28 cellular contexts compared by ENCODE assay signal in genomic region chr1:198717510-198717909, GRCh38.
DNase-seq lines count a peak whose midpoint lies in the region; ATAC-seq and TF ChIP-seq lines count a peak whose summit lies in the region.
"Had no signal": no experiment of that assay in that cellular context is flagged by ENCODE, and none has a peak within 500 bp of the region (broad histone marks: within the 10 kb centered on the region; RNA-seq: fewer than 3 reads in every experiment).

No MANE protein-coding gene starts in this region.

- CTCF ChIA-PET in CD4-positive, alpha-beta T cell (lab: Charles Lee), result interaction anchor here (0.7 to 1.0 kb wide), 2 partner anchors 12 to 39 kb away, joined by 3 to 4 read pairs; no protein-coding TSS in a partner anchor

- DNase-seq in CD14-positive monocyte (ENCODE audit: low spot score) (no peak), H4 (ENCODE audit: low spot score) (no peak), NCI-H524 treated with DMSO at 0.1 percent for 48 hours (lab: John Stamatoyannopoulos, UW) (no peak)
- no peak for DNase-seq in CD4-positive, alpha-beta T cell
- no peak for DNase-seq in naive thymus-derived CD8-positive, alpha-beta T cell
- DNase-seq in effector CD8-positive, alpha-beta T cell (lab: John Stamatoyannopoulos, UW), result no peak
- DNase-seq: activated gamma-delta T cell; amygdala; DMS 273 treated with DMSO at 0.1 percent for 48 hours; effector CD4-positive, alpha-beta T cell; GOT3; left ventricle myocardium superior; NCI-H1092; NCI-H1694 treated with DMSO at 0.1 percent for 48 hours; NCI-H2171 treated with DMSO at 0.1 percent for 48 hours; NCI-H524; nephron progenitor cell; pancreas; PC-3; retina; SK-N-SH; small intestine; stimulated activated CD8-positive, alpha-beta memory T cell treated with anti-CD3 and anti-CD28 coated beads, Interleukin-4, amount 100 ng/mL, for 48 hours; upper lobe of left lung had no signal

- no peaks in the 10 kb centered on the region for H3K27me3 Mint-ChIP-seq in CD14-positive monocyte (ENCODE audit: low read depth in 3 of 3)
- H3K27me3 Mint-ChIP-seq in CD4-positive, alpha-beta T cell, result no peaks in the 10 kb centered on the region
- H3K27me3 Mint-ChIP-seq in activated T-helper 17 cell treated with anti-CD3 and anti-CD28 coated beads, Interleukin-2, amount 50 U/mL, for 72 hours, result no peaks in the 10 kb centered on the region
- H3K27me3 Mint-ChIP-seq in naive thymus-derived CD8-positive, alpha-beta T cell, result no peaks in the 10 kb centered on the region

- H3K4me3 Mint-ChIP-seq in CD14-positive monocyte, result no peak overlapping the region
- no peak overlapping the region for H3K4me3 Mint-ChIP-seq in CD4-positive, alpha-beta T cell
- no peak overlapping the region for H3K4me3 Mint-ChIP-seq in activated T-helper 17 cell treated with anti-CD3 and anti-CD28 coated beads, Interleukin-2, amount 50 U/mL, for 72 hours
- H3K4me3 Mint-ChIP-seq in naive thymus-derived CD8-positive, alpha-beta T cell, result no peak overlapping the region
- H3K4me3 Mint-ChIP-seq: mesothelial cell of epicardium, nephron progenitor cell had no signal

- H3K27ac ChIP-seq in CD4-positive, alpha-beta T cell (ENCODE audit: low read depth, low read length), result no peak overlapping the region
- H3K27ac ChIP-seq: C4-2B, epithelial cell of prostate, pancreas had no signal

- H3K27me3 ChIP-seq in CD4-positive, alpha-beta T cell (ENCODE audit: control insufficient read depth, insufficient read depth, low read length), result no peaks in the 10 kb centered on the region
- H3K27me3 ChIP-seq: pancreas, upper lobe of left lung had no signal

- H3K4me1 Mint-ChIP-seq in CD14-positive monocyte, result peaks cover 13% of the 10 kb centered on the region
- peaks cover 61% of the 10 kb centered on the region for H3K4me1 Mint-ChIP-seq in CD4-positive, alpha-beta T cell (ENCODE audit: low read depth)
- H3K4me1 Mint-ChIP-seq in activated T-helper 17 cell treated with anti-CD3 and anti-CD28 coated beads, Interleukin-2, amount 50 U/mL, for 72 hours, result peaks cover 10% of the 10 kb centered on the region
- peaks cover 11 to 53% (median 37%) of the 10 kb centered on the region in 4 donors for H3K4me1 Mint-ChIP-seq in naive thymus-derived CD8-positive, alpha-beta T cell
- H3K4me1 Mint-ChIP-seq: mesothelial cell of epicardium, nephron progenitor cell had no signal

- intact Hi-C loops in CD14-positive monocyte (cut with micrococcal nuclease), result no loop called here
- intact Hi-C loops in CD4-positive, alpha-beta T cell (cut with DNase I, micrococcal nuclease), result loop anchor here in 1 of 2 experiments (2.0 to 5.0 kb wide), 2 partner anchors 15 to 35 kb away; no protein-coding TSS in a partner anchor

- peaks cover 69 to 80% of the 10 kb centered on the region in 2 donors for H3K36me3 Mint-ChIP-seq in CD14-positive monocyte
- H3K36me3 Mint-ChIP-seq in CD4-positive, alpha-beta T cell (ENCODE audit: low read depth), result peaks cover 89% of the 10 kb centered on the region
- H3K36me3 Mint-ChIP-seq in activated T-helper 17 cell treated with anti-CD3 and anti-CD28 coated beads, Interleukin-2, amount 50 U/mL, for 72 hours (ENCODE audit: low read depth), result peaks cover 97% of the 10 kb centered on the region
- peaks cover 12 to 87% (median 53%) of the 10 kb centered on the region in 3 donors for H3K36me3 Mint-ChIP-seq in naive thymus-derived CD8-positive, alpha-beta T cell
- H3K36me3 Mint-ChIP-seq: mesothelial cell of epicardium had no signal

- H3K27ac Mint-ChIP-seq in CD14-positive monocyte, result peak overlapping the region in 5 of 7 donors; percentile 46 to 60 (median 54)
- peak overlapping the region; percentile 68 for H3K27ac Mint-ChIP-seq in CD4-positive, alpha-beta T cell
- peak overlapping the region; percentile 45 for H3K27ac Mint-ChIP-seq in activated T-helper 17 cell treated with anti-CD3 and anti-CD28 coated beads, Interleukin-2, amount 50 U/mL, for 72 hours
- H3K27ac Mint-ChIP-seq in naive thymus-derived CD8-positive, alpha-beta T cell, result peak overlapping the region in 7 of 10 donors; percentile 38 to 87 (median 57)
- H3K27ac Mint-ChIP-seq: mesothelial cell of epicardium, nephron progenitor cell had no signal

- no peaks in the 10 kb centered on the region for H3K9me3 ChIP-seq in CD4-positive, alpha-beta T cell (ENCODE audit: control insufficient read depth, low read length)
- H3K9me3 ChIP-seq: pancreas, SK-N-SH, upper lobe of left lung had no signal

- ATAC-seq in CD4-positive, alpha-beta T cell (ENCODE audit: poor library complexity), result no peak
- ATAC-seq in activated T-helper 17 cell treated with anti-CD3 and anti-CD28 coated beads, Interleukin-2, amount 50 U/mL, for 72 hours (replicated peaks), result no peak
- ATAC-seq in naive thymus-derived CD8-positive, alpha-beta T cell, result no peak
- ATAC-seq: left ventricle myocardium superior, pancreas, PC-3 had no signal

- H3K9me3 Mint-ChIP-seq in CD14-positive monocyte, result no peaks in the 10 kb centered on the region
- no peaks in the 10 kb centered on the region for H3K9me3 Mint-ChIP-seq in CD4-positive, alpha-beta T cell
- no peaks in the 10 kb centered on the region for H3K9me3 Mint-ChIP-seq in activated T-helper 17 cell treated with anti-CD3 and anti-CD28 coated beads, Interleukin-2, amount 50 U/mL, for 72 hours
- no peaks in the 10 kb centered on the region for H3K9me3 Mint-ChIP-seq in naive thymus-derived CD8-positive, alpha-beta T cell
- H3K9me3 Mint-ChIP-seq: mesothelial cell of epicardium had no signal

- no peak for TF ChIP-seq CTCF in CD14-positive monocyte (IDR thresholded peaks at IDR 0.05)
- no peak for TF ChIP-seq CTCF in CD4-positive, alpha-beta T cell (IDR thresholded peaks at IDR 0.05)

- POLR2A ChIA-PET in CD4-positive, alpha-beta T cell (lab: Charles Lee), result interaction anchor here (0.6 to 1.9 kb wide), 4 partner anchors 13 to 61 kb away, joined by 3 to 4 read pairs (median 4); no protein-coding TSS in a partner anchor
- POLR2A ChIA-PET in naive thymus-derived CD8-positive, alpha-beta T cell (lab: Charles Lee), result no interaction called here
